In the genomic region with DNA sequence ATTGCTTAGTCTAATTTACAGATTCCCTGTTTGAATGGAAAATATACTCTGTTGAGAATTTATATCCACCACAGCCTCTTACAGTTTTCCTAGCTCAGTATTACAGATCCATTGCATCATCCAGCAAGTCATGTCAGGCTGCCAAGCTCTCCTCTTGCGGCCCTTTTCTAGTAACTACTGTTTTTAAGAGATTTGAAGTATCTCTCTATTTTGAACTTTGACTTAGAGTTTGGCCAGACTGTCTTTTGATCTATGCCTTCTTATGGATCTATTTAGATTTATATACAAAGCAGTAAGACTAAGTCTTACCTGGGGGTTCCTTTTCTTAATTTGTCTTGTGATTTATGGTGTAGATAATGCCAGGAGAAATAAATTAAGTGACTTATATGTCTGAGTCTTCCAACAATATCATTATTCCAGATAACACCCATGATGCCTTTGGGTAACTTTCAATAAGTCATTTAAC, we compare ENCODE assay signal across 1 cellular context.
TF ChIP-seq lines count a peak whose summit lies in the region.

No MANE protein-coding gene starts in this region.

TF ChIP-seq in GM23338, 12 proteins besides CTCF, POLR2A, EP300 and RAD21 (continued from another document):
- TF ChIP-seq JUNB (IDR thresholded peaks at IDR 0.05; ENCODE audit: unreplicated experiment) = no peak
- no peak for TF ChIP-seq CREB1 (CRISPR knock-in tag; IDR thresholded peaks at IDR 0.05; ENCODE audit: low read depth)
- no peak for TF ChIP-seq ZNF114 (CRISPR knock-in tag; IDR thresholded peaks at IDR 0.05)
- no peak for TF ChIP-seq STAT1 (IDR thresholded peaks at IDR 0.05; ENCODE audit: unreplicated experiment)
- TF ChIP-seq ZNF331 (CRISPR knock-in tag; IDR thresholded peaks at IDR 0.05; ENCODE audit: low read depth) = no peak
- no peak for TF ChIP-seq NANOG (IDR thresholded peaks at IDR 0.05; ENCODE audit: borderline replicate concordance)
- TF ChIP-seq EZH2phosphoT487 (IDR thresholded peaks at IDR 0.05; ENCODE audit: unreplicated experiment) = no peak
- TF ChIP-seq, protein P1, sequence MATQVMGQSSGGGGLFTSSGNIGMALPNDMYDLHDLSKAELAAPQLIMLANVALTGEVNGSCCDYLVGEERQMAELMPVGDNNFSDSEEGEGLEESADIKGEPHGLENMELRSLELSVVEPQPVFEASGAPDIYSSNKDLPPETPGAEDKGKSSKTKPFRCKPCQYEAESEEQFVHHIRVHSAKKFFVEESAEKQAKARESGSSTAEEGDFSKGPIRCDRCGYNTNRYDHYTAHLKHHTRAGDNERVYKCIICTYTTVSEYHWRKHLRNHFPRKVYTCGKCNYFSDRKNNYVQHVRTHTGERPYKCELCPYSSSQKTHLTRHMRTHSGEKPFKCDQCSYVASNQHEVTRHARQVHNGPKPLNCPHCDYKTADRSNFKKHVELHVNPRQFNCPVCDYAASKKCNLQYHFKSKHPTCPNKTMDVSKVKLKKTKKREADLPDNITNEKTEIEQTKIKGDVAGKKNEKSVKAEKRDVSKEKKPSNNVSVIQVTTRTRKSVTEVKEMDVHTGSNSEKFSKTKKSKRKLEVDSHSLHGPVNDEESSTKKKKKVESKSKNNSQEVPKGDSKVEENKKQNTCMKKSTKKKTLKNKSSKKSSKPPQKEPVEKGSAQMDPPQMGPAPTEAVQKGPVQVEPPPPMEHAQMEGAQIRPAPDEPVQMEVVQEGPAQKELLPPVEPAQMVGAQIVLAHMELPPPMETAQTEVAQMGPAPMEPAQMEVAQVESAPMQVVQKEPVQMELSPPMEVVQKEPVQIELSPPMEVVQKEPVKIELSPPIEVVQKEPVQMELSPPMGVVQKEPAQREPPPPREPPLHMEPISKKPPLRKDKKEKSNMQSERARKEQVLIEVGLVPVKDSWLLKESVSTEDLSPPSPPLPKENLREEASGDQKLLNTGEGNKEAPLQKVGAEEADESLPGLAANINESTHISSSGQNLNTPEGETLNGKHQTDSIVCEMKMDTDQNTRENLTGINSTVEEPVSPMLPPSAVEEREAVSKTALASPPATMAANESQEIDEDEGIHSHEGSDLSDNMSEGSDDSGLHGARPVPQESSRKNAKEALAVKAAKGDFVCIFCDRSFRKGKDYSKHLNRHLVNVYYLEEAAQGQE (IDR thresholded peaks at IDR 0.05; ENCODE audit: unreplicated experiment) = no peak
- TF ChIP-seq, protein P2, sequence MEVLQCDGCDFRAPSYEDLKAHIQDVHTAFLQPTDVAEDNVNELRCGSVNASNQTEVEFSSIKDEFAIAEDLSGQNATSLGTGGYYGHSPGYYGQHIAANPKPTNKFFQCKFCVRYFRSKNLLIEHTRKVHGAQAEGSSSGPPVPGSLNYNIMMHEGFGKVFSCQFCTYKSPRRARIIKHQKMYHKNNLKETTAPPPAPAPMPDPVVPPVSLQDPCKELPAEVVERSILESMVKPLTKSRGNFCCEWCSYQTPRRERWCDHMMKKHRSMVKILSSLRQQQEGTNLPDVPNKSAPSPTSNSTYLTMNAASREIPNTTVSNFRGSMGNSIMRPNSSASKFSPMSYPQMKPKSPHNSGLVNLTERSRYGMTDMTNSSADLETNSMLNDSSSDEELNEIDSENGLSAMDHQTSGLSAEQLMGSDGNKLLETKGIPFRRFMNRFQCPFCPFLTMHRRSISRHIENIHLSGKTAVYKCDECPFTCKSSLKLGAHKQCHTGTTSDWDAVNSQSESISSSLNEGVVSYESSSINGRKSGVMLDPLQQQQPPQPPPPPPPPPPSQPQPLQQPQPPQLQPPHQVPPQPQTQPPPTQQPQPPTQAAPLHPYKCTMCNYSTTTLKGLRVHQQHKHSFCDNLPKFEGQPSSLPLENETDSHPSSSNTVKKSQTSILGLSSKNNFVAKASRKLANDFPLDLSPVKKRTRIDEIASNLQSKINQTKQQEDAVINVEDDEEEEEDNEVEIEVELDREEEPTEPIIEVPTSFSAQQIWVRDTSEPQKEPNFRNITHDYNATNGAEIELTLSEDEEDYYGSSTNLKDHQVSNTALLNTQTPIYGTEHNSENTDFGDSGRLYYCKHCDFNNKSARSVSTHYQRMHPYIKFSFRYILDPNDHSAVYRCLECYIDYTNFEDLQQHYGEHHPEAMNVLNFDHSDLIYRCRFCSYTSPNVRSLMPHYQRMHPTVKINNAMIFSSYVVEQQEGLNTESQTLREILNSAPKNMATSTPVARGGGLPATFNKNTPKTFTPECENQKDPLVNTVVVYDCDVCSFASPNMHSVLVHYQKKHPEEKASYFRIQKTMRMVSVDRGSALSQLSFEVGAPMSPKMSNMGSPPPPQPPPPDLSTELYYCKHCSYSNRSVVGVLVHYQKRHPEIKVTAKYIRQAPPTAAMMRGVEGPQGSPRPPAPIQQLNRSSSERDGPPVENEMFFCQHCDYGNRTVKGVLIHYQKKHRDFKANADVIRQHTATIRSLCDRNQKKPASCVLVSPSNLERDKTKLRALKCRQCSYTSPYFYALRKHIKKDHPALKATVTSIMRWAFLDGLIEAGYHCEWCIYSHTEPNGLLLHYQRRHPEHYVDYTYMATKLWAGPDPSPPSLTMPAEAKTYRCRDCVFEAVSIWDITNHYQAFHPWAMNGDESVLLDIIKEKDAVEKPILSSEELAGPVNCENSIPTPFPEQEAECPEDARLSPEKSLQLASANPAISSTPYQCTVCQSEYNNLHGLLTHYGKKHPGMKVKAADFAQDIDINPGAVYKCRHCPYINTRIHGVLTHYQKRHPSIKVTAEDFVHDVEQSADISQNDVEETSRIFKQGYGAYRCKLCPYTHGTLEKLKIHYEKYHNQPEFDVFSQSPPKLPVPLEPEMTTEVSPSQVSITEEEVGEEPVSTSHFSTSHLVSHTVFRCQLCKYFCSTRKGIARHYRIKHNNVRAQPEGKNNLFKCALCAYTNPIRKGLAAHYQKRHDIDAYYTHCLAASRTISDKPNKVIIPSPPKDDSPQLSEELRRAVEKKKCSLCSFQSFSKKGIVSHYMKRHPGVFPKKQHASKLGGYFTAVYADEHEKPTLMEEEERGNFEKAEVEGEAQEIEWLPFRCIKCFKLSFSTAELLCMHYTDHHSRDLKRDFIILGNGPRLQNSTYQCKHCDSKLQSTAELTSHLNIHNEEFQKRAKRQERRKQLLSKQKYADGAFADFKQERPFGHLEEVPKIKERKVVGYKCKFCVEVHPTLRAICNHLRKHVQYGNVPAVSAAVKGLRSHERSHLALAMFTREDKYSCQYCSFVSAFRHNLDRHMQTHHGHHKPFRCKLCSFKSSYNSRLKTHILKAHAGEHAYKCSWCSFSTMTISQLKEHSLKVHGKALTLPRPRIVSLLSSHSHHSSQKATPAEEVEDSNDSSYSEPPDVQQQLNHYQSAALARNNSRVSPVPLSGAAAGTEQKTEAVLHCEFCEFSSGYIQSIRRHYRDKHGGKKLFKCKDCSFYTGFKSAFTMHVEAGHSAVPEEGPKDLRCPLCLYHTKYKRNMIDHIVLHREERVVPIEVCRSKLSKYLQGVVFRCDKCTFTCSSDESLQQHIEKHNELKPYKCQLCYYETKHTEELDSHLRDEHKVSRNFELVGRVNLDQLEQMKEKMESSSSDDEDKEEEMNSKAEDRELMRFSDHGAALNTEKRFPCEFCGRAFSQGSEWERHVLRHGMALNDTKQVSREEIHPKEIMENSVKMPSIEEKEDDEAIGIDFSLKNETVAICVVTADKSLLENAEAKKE (CRISPR knock-in tag; IDR thresholded peaks at IDR 0.05) = no peak
- no peak for TF ChIP-seq EZH2 (IDR thresholded peaks at IDR 0.05; ENCODE audit: low read depth, unreplicated experiment)
